23 cellular contexts compared by ENCODE assay signal in genomic region chr7:93906267-93906666, GRCh38. TPM values are rescaled to one million over a fixed set of nuclear protein-coding genes. Genes with fewer than 3 reads are reported as not detected.
DNase-seq lines count a peak whose midpoint lies in the region; ATAC-seq and TF ChIP-seq lines count a peak whose summit lies in the region.
"Had no signal": no experiment of that assay in that cellular context is flagged by ENCODE, and none has a peak within 500 bp of the region (broad histone marks: within the 10 kb centered on the region; RNA-seq: fewer than 3 reads in every experiment).

TSS of gene GNGT1 (plus strand) at chr7:93906567. CDS start at chr7:93906747, 180 bp downstream.

- H3K36me3 Mint-ChIP-seq in H9 (ENCODE audit: insufficient read depth in 1 of 3, low read depth in 3 of 3), result no peaks in the 10 kb centered on the region
- H3K36me3 Mint-ChIP-seq: CD14-positive monocyte; CD8-positive, alpha-beta memory T cell had no signal

- H2BK5ac ChIP-seq in H9 (ENCODE audit: insufficient read length, low read length), result no peak within 1 kb of the TSS

- H3K36me3 ChIP-seq in WERI-Rb-1, result no peaks in the 10 kb centered on the region
- H3K36me3 ChIP-seq: BE2C; BLaER1 treated with 17β-estradiol and CSF1 and Interleukin-3, amounts not matched to agents 10 nM and 100 nM had no signal

- no peaks in the 10 kb centered on the region for H4K20me1 ChIP-seq in H9 (ENCODE audit: control insufficient read depth, insufficient read depth, insufficient read length)
- H4K20me1 ChIP-seq: BLaER1 treated with 17β-estradiol and CSF1 and Interleukin-3, amounts not matched to agents 10 nM and 100 nM had no signal

- 0 out of 2 replicates have a peak, but pooled peaks cover 2% of the 10 kb centered on the region for H3K4me1 ChIP-seq in H9 (ENCODE audit: insufficient read depth, low read length)
- H3K4me1 ChIP-seq: BE2C had no signal

- H2BK120ac ChIP-seq in H9 (ENCODE audit: low read depth, low read length, poor library complexity, severe bottlenecking), result no peak within 1 kb of the TSS

- no peaks in the 10 kb centered on the region for H3K79me2 ChIP-seq in H9 (ENCODE audit: insufficient read depth, low read length)

- 0 out of 4 replicates have a peak, but pooled peaks cover 0 to 2% of the 10 kb centered on the region in 2 experiments for H3K4me1 Mint-ChIP-seq in H9
- H3K4me1 Mint-ChIP-seq: CD14-positive monocyte; CD8-positive, alpha-beta memory T cell had no signal

- H2BK12ac ChIP-seq in H9 (ENCODE audit: insufficient read length, low read depth, low read length), result no peak within 1 kb of the TSS

- no peak within 1 kb of the TSS for H4K8ac ChIP-seq in H9 (replicated peaks; ENCODE audit: insufficient read length, low read depth, low read length)

- TF ChIP-seq CTCF in WERI-Rb-1 (IDR thresholded peaks at IDR 0.05; ENCODE audit: low read depth, low read length) (no peak), H9 (conservative IDR thresholded peaks at IDR 0.05) (no peak)

- H3K4ac ChIP-seq in H9 (ENCODE audit: low read depth, low read length), result no peak within 1 kb of the TSS

- no peaks in the 10 kb centered on the region for H3K9me3 ChIP-seq in WERI-Rb-1 (ENCODE audit: severe bottlenecking)
- no peaks in the 10 kb centered on the region for H3K9me3 ChIP-seq in H9 (ENCODE audit: control insufficient read depth, low read depth, low read length)
- H3K9me3 ChIP-seq: BE2C; BLaER1 treated with 17β-estradiol and CSF1 and Interleukin-3, amounts not matched to agents 10 nM and 100 nM had no signal

- H3K27ac ChIP-seq in WERI-Rb-1 (no peak within 1 kb of the TSS), H9 (ENCODE audit: insufficient read length, low read depth, low read length) (no peak within 1 kb of the TSS)
- H3K27ac ChIP-seq: 22Rv1; BLaER1 treated with 17β-estradiol and CSF1 and Interleukin-3, amounts not matched to agents 10 nM and 100 nM had no signal

- no peak within 1 kb of the TSS for H3K27ac Mint-ChIP-seq in H9
- H3K27ac Mint-ChIP-seq: CD14-positive monocyte; CD4-positive, alpha-beta T cell; CD8-positive, alpha-beta memory T cell had no signal

- H3K4me3 Mint-ChIP-seq in H9, result no peak within 1 kb of the TSS
- H3K4me3 Mint-ChIP-seq: CD14-positive monocyte; CD4-positive, alpha-beta T cell; CD8-positive, alpha-beta memory T cell had no signal

- H2AK5ac ChIP-seq in H9 (ENCODE audit: insufficient read length, low read length), result no peak within 1 kb of the TSS

- WGBS in H9 (ENCODE audit: extremely low coverage, insufficient read length, low lambda C conversion rate), result no CpG with 5 or more reads among the region's 3 CpGs

- no peak within 1 kb of the TSS for H3K23ac ChIP-seq in H9 (ENCODE audit: insufficient read length, low read depth, low read length)

- no peak within 1 kb of the TSS for H3K18ac ChIP-seq in H9 (ENCODE audit: insufficient read length, low read depth, low read length)

- no peak within 1 kb of the TSS for H3K14ac ChIP-seq in H9 (ENCODE audit: insufficient read depth, low read length)

- H3K4me2 ChIP-seq in H9 (ENCODE audit: insufficient read depth, insufficient read length, low read length), result no peak within 1 kb of the TSS
- H3K4me2 ChIP-seq: BLaER1 treated with 17β-estradiol and CSF1 and Interleukin-3, amounts not matched to agents 10 nM and 100 nM had no signal

- no peak within 1 kb of the TSS for H4K91ac ChIP-seq in H9 (ENCODE audit: insufficient read length, low read depth, low read length)

- H3K9ac ChIP-seq in H9 (ENCODE audit: extremely low read depth, insufficient read length, low read length), result no peak within 1 kb of the TSS
- H3K9ac ChIP-seq: BLaER1 treated with 17β-estradiol and CSF1 and Interleukin-3, amounts not matched to agents 10 nM and 100 nM had no signal

- no peak within 1 kb of the TSS for H2BK15ac ChIP-seq in H9 (ENCODE audit: low read depth, low read length)

- H3K27me3 ChIP-seq in WERI-Rb-1 (ENCODE audit: insufficient read depth, low read depth, severe bottlenecking) (no peaks in the 10 kb centered on the region), H9 (ENCODE audit: insufficient read depth, low read length) (no peaks in the 10 kb centered on the region)
- H3K27me3 ChIP-seq: BE2C; BLaER1 treated with 17β-estradiol and CSF1 and Interleukin-3, amounts not matched to agents 10 nM and 100 nM had no signal

- no peaks in the 10 kb centered on the region for H3K27me3 Mint-ChIP-seq in H9 (ENCODE audit: low read depth)

- no peak for ATAC-seq in GM18511 (IDR thresholded peaks at IDR 0.05; ENCODE audit: unreplicated experiment)
- ATAC-seq: GM12878 had no signal

- H3K56ac ChIP-seq in H9 (ENCODE audit: insufficient read length, low read depth, low read length), result no peak within 1 kb of the TSS

- peak within 1 kb of the TSS; percentile 23 for H3K4me3 ChIP-seq in WERI-Rb-1 (ENCODE audit: low read depth, low read length)
- H3K4me3 ChIP-seq: BLaER1 treated with 17β-estradiol and CSF1 and Interleukin-3, amounts not matched to agents 10 nM and 100 nM; GM12878 had no signal

- H3K9me3 Mint-ChIP-seq in H9, result no peaks in the 10 kb centered on the region
- H3K9me3 Mint-ChIP-seq: CD14-positive monocyte; CD4-positive, alpha-beta T cell; CD8-positive, alpha-beta memory T cell had no signal

- no peak within 1 kb of the TSS for H2AFZ ChIP-seq in H9 (ENCODE audit: low read length)

- DNase-seq in NCI-H524 (lab: John Stamatoyannopoulos, UW) (peak; percentile 40 to 83), NCI-H524 treated with DMSO at 0.1 percent for 48 hours (lab: John Stamatoyannopoulos, UW) (no peak), WERI-Rb-1 (no peak), fibroblast of peridontal ligament (ENCODE audit: extremely low read depth) (peak; percentile 75), H9 (no peak), nucleus accumbens (lab: John Stamatoyannopoulos, UW) (no peak)
- DNase-seq in activated CD4-positive, alpha-beta T cell treated with anti-CD3 and anti-CD28 coated beads for 1 hour, result no peak
- DNase-seq: ACHN; AML-193; BE2C; CD4-positive, alpha-beta T cell; CD8-positive, alpha-beta memory T cell; DMS 273 treated with DMSO at 0.1 percent for 48 hours; DMS79; EL; GDM1; GOT3; HCEC 1CT had no signal

- H3T11ph ChIP-seq in H9 (ENCODE audit: low read length), result no peak within 1 kb of the TSS

- H2BK20ac ChIP-seq in H9 (ENCODE audit: low read depth, low read length, poor library complexity, severe bottlenecking), result no peak within 1 kb of the TSS

- H4K5ac ChIP-seq in H9 (ENCODE audit: insufficient read length, low read depth, low read length), result no peak within 1 kb of the TSS

- H3K79me1 ChIP-seq in H9 (ENCODE audit: insufficient read depth, low read depth, low read length, poor library complexity, severe bottlenecking), result no peaks in the 10 kb centered on the region

- no peaks in the 10 kb centered on the region for H3K23me2 ChIP-seq in H9 (ENCODE audit: insufficient read length, low read depth, low read length, poor library complexity, severe bottlenecking)

RNA-seq across cellular contexts. Expression of gene GNGT1, which starts in this region (rescaled TPM):
- 0.20 and 0.44 TPM in 2 replicates for total RNA-seq in H9 (2021)
- total RNA-seq: CD4-positive, alpha-beta T cell; CD8-positive, alpha-beta memory T cell; GM12878 had no signal

Comparison
In these comparisons a context has a peak if more than half of its experiments do, and no peak if none do; other contexts are left out.
1. DNase-seq: peak in NCI-H524 (2 of 2) and fibroblast of peridontal ligament (single experiment); none in NCI-H524 treated with DMSO at 0.1 percent for 48 hours (single experiment), WERI-Rb-1 (single experiment), H9 (single experiment), nucleus accumbens (0 of 56) and activated CD4-positive, alpha-beta T cell treated with anti-CD3 and anti-CD28 coated beads for 1 hour (single experiment).